ENCODE assay signal across 9 cellular contexts in genomic region chr11:64776875-64777274, GRCh38. TPM values are rescaled to one million over a fixed set of nuclear protein-coding genes. Genes with fewer than 3 reads are reported as not detected.
DNase-seq lines count a peak whose midpoint lies in the region; ATAC-seq, FAIRE-seq and TF ChIP-seq lines count a peak whose summit lies in the region.
"Had no signal": no experiment of that assay in that cellular context is flagged by ENCODE, and none has a peak within 500 bp of the region (broad histone marks: within the 10 kb centered on the region; RNA-seq: fewer than 3 reads in every experiment).

No MANE protein-coding gene starts in this region.

- peak overlapping the region; percentile 70 to 77 for H3K27ac ChIP-seq in mucosa of rectum (ENCODE audit: low read depth in 2 of 2, low read length in 2 of 2)
- H3K27ac ChIP-seq in aorta (ENCODE audit: low read depth in 1 of 2, low read length in 2 of 2), result no peak overlapping the region

- peak overlapping the region; percentile 87 to 92 for H3K9ac ChIP-seq in mucosa of rectum (ENCODE audit: low read depth in 1 of 2, low read length in 2 of 2)

- FAIRE-seq in bronchial epithelial cell (lab: Jason Lieb, UNC) (no peak), H54 (lab: Jason Lieb, UNC) (no peak)
- FAIRE-seq: endometrium had no signal

- peak overlapping the region; percentile 95 for H3K4me3 Mint-ChIP-seq in stimulated activated naive CD8-positive, alpha-beta T cell treated with anti-CD3 and anti-CD28 coated beads, Interleukin-15, Interleukin-2, amounts not matched to agents 100 ng/mL and 50 ng/mL, for 24 hours

- no peak for TF ChIP-seq POLR2A in H54 (IDR thresholded peaks at IDR 0.05; ENCODE audit: low read depth, low read length)

- no peak for DNase-seq in stimulated activated naive CD8-positive, alpha-beta T cell treated with anti-CD3 and anti-CD28 coated beads, Interleukin-15, Interleukin-2, amounts not matched to agents 100 U/mL and 50 U/mL, for 24 hours
- DNase-seq in bronchial epithelial cell (ENCODE audit: low read depth) (no peak), aorta (peak in 1 of 2 donors; percentile 9), H54 (ENCODE audit: insufficient read length, low spot score) (no peak), GM13976 (ENCODE audit: low spot score) (no peak)

- no peak for ATAC-seq in stimulated activated naive CD8-positive, alpha-beta T cell treated with anti-CD3 and anti-CD28 coated beads, Interleukin-15, Interleukin-2, amounts not matched to agents 100 U/mL and 50 U/mL, for 24 hours
- ATAC-seq in aorta (ENCODE audit: low FRiP score) (no peak), HG02938 (IDR thresholded peaks at IDR 0.05; ENCODE audit: unreplicated experiment) (no peak)

- peaks cover 76% of the 10 kb centered on the region for H3K4me1 Mint-ChIP-seq in stimulated activated naive CD8-positive, alpha-beta T cell treated with anti-CD3 and anti-CD28 coated beads, Interleukin-15, Interleukin-2, amounts not matched to agents 100 ng/mL and 50 ng/mL, for 24 hours (ENCODE audit: low read depth)

- H3K4me1 ChIP-seq in mucosa of rectum (ENCODE audit: control insufficient read depth in 2 of 2, insufficient read depth in 2 of 2, low read length in 2 of 2) (peaks cover 22 to 28% of the 10 kb centered on the region in 2 donors), aorta (ENCODE audit: control insufficient read depth in 1 of 2, insufficient read depth in 2 of 2, low read length in 2 of 2) (peaks cover 0 to 7% of the 10 kb centered on the region in 2 donors)

- H3K9me3 ChIP-seq in mucosa of rectum (ENCODE audit: control insufficient read depth in 2 of 2, low read length in 2 of 2) (no peaks in the 10 kb centered on the region), aorta (ENCODE audit: control insufficient read depth, low read length) (no peaks in the 10 kb centered on the region)

- peak overlapping the region; percentile 93 for H3K27ac Mint-ChIP-seq in stimulated activated naive CD8-positive, alpha-beta T cell treated with anti-CD3 and anti-CD28 coated beads, Interleukin-15, Interleukin-2, amounts not matched to agents 100 ng/mL and 50 ng/mL, for 24 hours

- no peaks in the 10 kb centered on the region for H3K27me3 ChIP-seq in bronchial epithelial cell (ENCODE audit: control insufficient read depth, insufficient read depth, low read length)
- no peaks in the 10 kb centered on the region for H3K27me3 ChIP-seq in mucosa of rectum (ENCODE audit: control insufficient read depth in 2 of 2, insufficient read depth in 2 of 2, low read length in 2 of 2)
- no peaks in the 10 kb centered on the region for H3K27me3 ChIP-seq in aorta (ENCODE audit: control insufficient read depth in 1 of 2, insufficient read depth in 2 of 2, low read length in 1 of 2)

- WGBS in aorta, 2 donors, result 6% methylated on average over 3 of the region's 3 CpGs

- in situ Hi-C loops in GM13976 (cut with MboI; ENCODE audit: low sequenced_read_pairs, unreplicated experiment), result no loop called here

- no peaks in the 10 kb centered on the region for H3K27me3 Mint-ChIP-seq in stimulated activated naive CD8-positive, alpha-beta T cell treated with anti-CD3 and anti-CD28 coated beads, Interleukin-15, Interleukin-2, amounts not matched to agents 100 ng/mL and 50 ng/mL, for 24 hours

- H3K4me3 ChIP-seq in bronchial epithelial cell (ENCODE audit: low read depth, low read length), result peak overlapping the region; percentile 69
- H3K4me3 ChIP-seq in mucosa of rectum (ENCODE audit: low read length in 2 of 2), result peak overlapping the region; percentile 96 to 97
- H3K4me3 ChIP-seq in aorta (ENCODE audit: low read length in 2 of 2), result peak overlapping the region; percentile 54 to 99

- intact Hi-C loops in aorta (cut with DNase I), result loop anchor here in 1 of 2 donors (2.0 kb wide), 1 partner anchor 32 kb away; the partner anchor contains the start of gene RASGRP2

- H3K36me3 ChIP-seq in bronchial epithelial cell (ENCODE audit: control insufficient read depth, insufficient read depth, low read length) (peaks cover 21% of the 10 kb centered on the region), mucosa of rectum (ENCODE audit: control insufficient read depth in 2 of 2, insufficient read depth in 2 of 2, low read length in 2 of 2) (peaks cover 48 to 51% of the 10 kb centered on the region in 2 donors), aorta (ENCODE audit: control insufficient read depth in 1 of 2, insufficient read depth in 2 of 2, low read length in 1 of 2) (peaks cover 2 to 11% of the 10 kb centered on the region in 2 donors)

- peaks cover 71% of the 10 kb centered on the region for H3K36me3 Mint-ChIP-seq in stimulated activated naive CD8-positive, alpha-beta T cell treated with anti-CD3 and anti-CD28 coated beads, Interleukin-15, Interleukin-2, amounts not matched to agents 100 ng/mL and 50 ng/mL, for 24 hours (ENCODE audit: low read depth)

- no peak for TF ChIP-seq CTCF in bronchial epithelial cell (IDR thresholded peaks at IDR 0.05; ENCODE audit: insufficient read depth, low read length, severe bottlenecking)
- no peak for TF ChIP-seq CTCF in GM13976 (IDR thresholded peaks at IDR 0.05; ENCODE audit: borderline replicate concordance, control extremely low read depth, extremely low read depth, insufficient read depth, missing control alignments)

- H3K9me3 Mint-ChIP-seq in stimulated activated naive CD8-positive, alpha-beta T cell treated with anti-CD3 and anti-CD28 coated beads, Interleukin-15, Interleukin-2, amounts not matched to agents 100 ng/mL and 50 ng/mL, for 24 hours, result no peaks in the 10 kb centered on the region

RNA-seq across cellular contexts. Expression of gene SF1, which starts 1.5 kb away (rescaled TPM):
- 44.5 and 59.3 TPM in 2 replicates for total RNA-seq in bronchial epithelial cell
- 100 to 1,000 TPM; 267 to 322 TPM for total RNA-seq in aorta
- 100 to 1,000 TPM in 1 of 2 donors, 10 to 100 TPM in 1; 46.6 to 136 TPM for polyA plus RNA-seq in aorta

RNA-seq across cellular contexts. Expression of gene PYGM, which starts 17.1 kb away (rescaled TPM):
- 0.26 and 0.51 TPM in 2 replicates for total RNA-seq in bronchial epithelial cell
- 10 to 100 TPM; 11.5 to 12.9 TPM for total RNA-seq in aorta
- polyA plus RNA-seq in aorta, result 10 to 100 TPM in 1 of 2 donors, 1 to 10 TPM in 1; 1.9 to 12.5 TPM

RNA-seq across cellular contexts. Expression of gene MAP4K2, which starts 26.1 kb away (rescaled TPM):
- total RNA-seq in bronchial epithelial cell, result 6.8 and 7.0 TPM in 2 replicates
- 10 to 100 TPM; 10.7 to 11.5 TPM for total RNA-seq in aorta
- 10 to 100 TPM in 1 of 2 donors, 1 to 10 TPM in 1; 5.4 to 29.6 TPM for polyA plus RNA-seq in aorta

RNA-seq across cellular contexts. Expression of gene RASGRP2, which starts 32.9 kb away (rescaled TPM):
- total RNA-seq in bronchial epithelial cell (not detected in 2 replicates), aorta (10 to 100 TPM; 44.7 to 52.6 TPM)
- polyA plus RNA-seq in aorta, result 100 to 1,000 TPM in 1 of 2 donors, 10 to 100 TPM in 1; 20.8 to 152 TPM

RNA-seq across cellular contexts. Expression of gene MEN1, which starts 33.5 kb away (rescaled TPM):
- 5.5 and 8.3 TPM in 2 replicates for total RNA-seq in bronchial epithelial cell
- 10 to 100 TPM; 14.5 to 18.0 TPM for total RNA-seq in aorta
- 10 to 100 TPM in 1 of 2 donors, 1 to 10 TPM in 1; 9.1 to 18.8 TPM for polyA plus RNA-seq in aorta

Comparison
In these comparisons a context has a peak if more than half of its experiments do, and no peak if none do; other contexts are left out.
1. H3K27ac ChIP-seq: peak in mucosa of rectum (2 of 2); none in aorta (0 of 2).
2. Peak in every context shown above with its lines, with median percentiles within 50 percentile points of each other: H3K4me3 ChIP-seq.